17 cellular contexts compared by ENCODE assay signal in genomic region chr5:126184474-126184873, GRCh38.
"Had no signal": no experiment of that assay in that cellular context is flagged by ENCODE, and none has a peak within 500 bp of the region (broad histone marks: within the 10 kb centered on the region; RNA-seq: fewer than 3 reads in every experiment).

No MANE protein-coding gene starts in this region.

- H3K27ac ChIP-seq: stomach, suprapubic skin, testis, thoracic aorta, thyroid gland, tibial artery, tibial nerve, transverse colon, upper lobe of left lung, upper lobe of right lung, uterus, vagina had no signal

- H3K9me3 ChIP-seq: suprapubic skin, testis, thoracic aorta, thyroid gland, tibial artery, transverse colon, upper lobe of left lung, upper lobe of right lung, uterus, vagina had no signal

- ATAC-seq: stimulated activated effector memory CD8-positive, alpha-beta T cell treated with anti-CD3 and anti-CD28 coated beads, Interleukin-12 subunit alpha, Interleukin-12 subunit beta, amount 100 ng/mL, for 72 hours; stimulated activated memory B cell treated with anti-CD40 and anti-IgM and Interleukin-4, amounts not matched to agents 10 μg/mL and 1 μg/mL and 100 μg/mL, for 72 hours; stimulated activated naive B cell treated with anti-CD40 and anti-IgM and Interleukin-4, amounts not matched to agents 10 μg/mL and 1 μg/mL and 100 μg/mL, for 72 hours; stimulated activated naive CD8-positive, alpha-beta T cell treated with anti-CD3 and anti-CD28 coated beads, Interleukin-15, amount 100 ng/mL, for 72 hours; stimulated activated naive CD8-positive, alpha-beta T cell treated with anti-CD3 and anti-CD28 coated beads, Interleukin-15, Interleukin-2, amounts not matched to agents 100 U/mL and 50 U/mL, for 24 hours; upper lobe of right lung had no signal

- H3K4me3 ChIP-seq: stomach, suprapubic skin, testis, thoracic aorta, thyroid gland, tibial artery, tibial nerve, transverse colon, upper lobe of left lung, upper lobe of right lung, uterus, vagina had no signal

- H3K36me3 ChIP-seq: stomach, suprapubic skin, thoracic aorta, thyroid gland, tibial artery, tibial nerve, transverse colon, upper lobe of left lung, upper lobe of right lung, uterus, vagina had no signal

- H3K27me3 ChIP-seq: stomach, suprapubic skin, testis, thyroid gland, tibial artery, tibial nerve, transverse colon, upper lobe of left lung, upper lobe of right lung, uterus, vagina had no signal
